15 cellular contexts compared by ENCODE assay signal in genomic region chr1:96840396-96840795, GRCh38.
A peak's percentile ranks its signal among the peaks of the same experiment; 100 is the strongest.
DNase-seq lines count a peak whose midpoint lies in the region; ATAC-seq and TF ChIP-seq lines count a peak whose summit lies in the region.
"Had no signal": no experiment of that assay in that cellular context is flagged by ENCODE, and none has a peak within 500 bp of the region (broad histone marks: within the 10 kb centered on the region; RNA-seq: fewer than 3 reads in every experiment).

No MANE protein-coding gene starts in this region.

- 0 out of 2 replicates have a peak overlapping the region, but pooled peaks have one; percentile 26 for H3K27ac ChIP-seq in SK-N-MC
- H3K27ac ChIP-seq: BLaER1 treated with 17β-estradiol and CSF1 and Interleukin-3, amounts not matched to agents 10 nM and 100 nM had no signal

- H3K4me3 ChIP-seq in BJ (ENCODE audit: low read depth, low read length) = no peak overlapping the region
- H3K4me3 ChIP-seq in SK-N-MC = no peak overlapping the region
- H3K4me3 ChIP-seq: BLaER1 treated with 17β-estradiol and CSF1 and Interleukin-3, amounts not matched to agents 10 nM and 100 nM had no signal

- ATAC-seq in GM21381 (IDR thresholded peaks at IDR 0.05; ENCODE audit: unreplicated experiment) = no peak
- no peak for ATAC-seq in GM18873 (IDR thresholded peaks at IDR 0.05; ENCODE audit: low FRiP score, unreplicated experiment)
- ATAC-seq in GM18870 (IDR thresholded peaks at IDR 0.05; ENCODE audit: unreplicated experiment) = no peak
- ATAC-seq: CD8-positive, alpha-beta T cell; HepG2 had no signal

- in situ Hi-C loops in ACHN (cut with HindIII; ENCODE audit: low pct_ligation_motif_present, low pct_unique_long_range_greater_than_20kb, low sequenced_read_pairs) = no loop called here

- DNase-seq in BJ (ENCODE audit: low read depth) = peak; percentile 57
- DNase-seq in SK-N-MC (ENCODE audit: low read depth, low spot score) = no peak
- DNase-seq in fibroblast of peridontal ligament (ENCODE audit: extremely low read depth) = peak; percentile 50
- no peak for DNase-seq in ACHN
- DNase-seq: Calu3; CD8-positive, alpha-beta T cell; DMS79 treated with DMSO at 0.1 percent for 48 hours; EL; H9; KBM-7 had no signal

- no peak for TF ChIP-seq CTCF in BJ (IDR thresholded peaks at IDR 0.05; ENCODE audit: insufficient read depth, low read depth, low read length)

- H3K9ac ChIP-seq in SK-N-MC (ENCODE audit: insufficient read length) = no peak overlapping the region
- H3K9ac ChIP-seq: BLaER1 treated with 17β-estradiol and CSF1 and Interleukin-3, amounts not matched to agents 10 nM and 100 nM had no signal

- H3K9me3 ChIP-seq in SK-N-MC (ENCODE audit: low read depth, low read length) = no peaks in the 10 kb centered on the region
- H3K9me3 ChIP-seq: BLaER1 treated with 17β-estradiol and CSF1 and Interleukin-3, amounts not matched to agents 10 nM and 100 nM had no signal

- H3K36me3 ChIP-seq in BJ (ENCODE audit: control insufficient read depth, insufficient read depth, low read length) (no peaks in the 10 kb centered on the region), SK-N-MC (ENCODE audit: insufficient read depth, low read length) (no peaks in the 10 kb centered on the region)
- H3K36me3 ChIP-seq: BLaER1 treated with 17β-estradiol and CSF1 and Interleukin-3, amounts not matched to agents 10 nM and 100 nM had no signal

- no peaks in the 10 kb centered on the region for H3K27me3 ChIP-seq in BJ (ENCODE audit: control insufficient read depth, insufficient read depth, low read length)
- H3K27me3 ChIP-seq: BLaER1 treated with 17β-estradiol and CSF1 and Interleukin-3, amounts not matched to agents 10 nM and 100 nM had no signal

- CTCF ChIA-PET in BJ (lab: Yijun Ruan, JAX) = no interaction called here

- POLR2A ChIA-PET in BJ (lab: Charles Lee) = interaction anchor here (0.6 kb wide), 1 partner anchor 12 kb away, joined by 3 read pairs; no protein-coding TSS in a partner anchor

Comparison
In these comparisons a context has a peak if more than half of its experiments do, and no peak if none do; other contexts are left out.
1. DNase-seq: peak in BJ (single experiment) and fibroblast of peridontal ligament (single experiment); none in SK-N-MC (single experiment) and ACHN (single experiment).